ENCODE assay signal across 36 cellular contexts in genomic region chr6:79135973-79136470, GRCh38.
"Had no signal": no experiment of that assay in that cellular context is flagged by ENCODE, and none has a peak within 500 bp of the region (broad histone marks: within the 10 kb centered on the region; RNA-seq: fewer than 3 reads in every experiment).

No MANE protein-coding gene starts in this region.

- H3K36me3 ChIP-seq: MG63 had no signal

- H3K27me3 ChIP-seq: MG63 had no signal

- DNase-seq: Karpas-422, Kasumi-1, MG63, MM.1S, MV-4-11, NCI-H1048, NCI-H1092, NCI-H1092 treated with DMSO at 0.1 percent for 48 hours, NCI-H1105, NCI-H1105 treated with DMSO at 0.1 percent for 48 hours, NCI-H1417, NCI-H1417 treated with DMSO at 0.1 percent for 48 hours, NCI-H1436, NCI-H1436 treated with DMSO at 0.1 percent for 48 hours, NCI-H146, NCI-H1694, NCI-H1694 treated with DMSO at 0.1 percent for 48 hours, NCI-H187, NCI-H187 treated with DMSO at 0.1 percent for 48 hours, NCI-H1930, NCI-H2029, NCI-H2029 treated with DMSO at 0.1 percent for 48 hours, NCI-H2081, NCI-H2081 treated with DMSO at 0.1 percent for 48 hours, NCI-H2107, NCI-H2171, NCI-H2171 treated with DMSO at 0.1 percent for 48 hours, NCI-H2227 treated with DMSO at 0.1 percent for 48 hours, NCI-H226, NCI-H345, NCI-H446, NCI-H446 treated with DMSO at 0.1 percent for 48 hours, NCI-H510A, NCI-H510A treated with DMSO at 0.1 percent for 48 hours, NCI-H524, NCI-H524 treated with DMSO at 0.1 percent for 48 hours had no signal

- H3K4me3 ChIP-seq: MG63 had no signal
